Comparison of ENCODE assay signal across 26 cellular contexts in genomic region chr6:169561665-169562064, GRCh38.
"Had no signal": no experiment of that assay in that cellular context is flagged by ENCODE, and none has a peak within 500 bp of the region (broad histone marks: within the 10 kb centered on the region; RNA-seq: fewer than 3 reads in every experiment).

No MANE protein-coding gene starts in this region.

- H3K27ac Mint-ChIP-seq: dendritic cell treated with granulocyte-macrophage colony-stimulating factor and Interleukin-4, amounts not matched to agents 40 ng/mL and 50 ng/mL, for 4 days; effector memory CD8-positive, alpha-beta T cell; endodermal cell; mesothelial cell of epicardium had no signal

- FAIRE-seq: endometrium, islet of Langerhans, keratinocyte had no signal

- H3K27me3 Mint-ChIP-seq: dendritic cell treated with granulocyte-macrophage colony-stimulating factor and Interleukin-4, amounts not matched to agents 40 ng/mL and 50 ng/mL, for 4 days; effector memory CD8-positive, alpha-beta T cell; naive B cell had no signal

- H3K9me3 ChIP-seq: colonic mucosa, esophagus squamous epithelium, gastrocnemius medialis, lower lobe of right lung, mucosa of descending colon had no signal

- H3K4me1 Mint-ChIP-seq: endodermal cell, mesothelial cell of epicardium had no signal

- H3K36me3 ChIP-seq: colonic mucosa, gastrocnemius medialis had no signal

- H3K4me3 ChIP-seq: colonic mucosa, esophagus squamous epithelium, gastrocnemius medialis, heart right ventricle, left lung, lower lobe of right lung, mucosa of descending colon had no signal

- ATAC-seq: effector memory CD8-positive, alpha-beta T cell; gastrocnemius medialis; heart right ventricle; left cardiac atrium; left lung; left ventricle myocardium superior; lower lobe of right lung; mucosa of descending colon had no signal

- H3K4me1 ChIP-seq: colonic mucosa, esophagus squamous epithelium, gastrocnemius medialis, heart right ventricle, left lung, lower lobe of right lung had no signal

- H3K4me3 Mint-ChIP-seq: dendritic cell treated with granulocyte-macrophage colony-stimulating factor and Interleukin-4, amounts not matched to agents 40 ng/mL and 50 ng/mL, for 4 days; effector memory CD8-positive, alpha-beta T cell; endodermal cell; mesothelial cell of epicardium; naive B cell had no signal

- DNase-seq: colonic mucosa; cortex of kidney; effector CD8-positive, alpha-beta T cell; effector memory CD8-positive, alpha-beta T cell; endodermal cell; erythroblast; esophagus squamous epithelium; foreskin fibroblast; foreskin melanocyte; gastrocnemius medialis; glutamatergic neuron; heart right ventricle; hippocampal formation; left cardiac atrium; left lung; left ventricle myocardium superior; lower lobe of right lung; mesenchymal stem cell; mucosa of descending colon; naive B cell had no signal

- H3K27me3 ChIP-seq: colonic mucosa, esophagus squamous epithelium, gastrocnemius medialis, heart right ventricle, left lung had no signal

- H3K27ac ChIP-seq: colonic mucosa, epithelial cell of prostate, esophagus squamous epithelium, gastrocnemius medialis, heart right ventricle, left lung, lower lobe of right lung had no signal
